Comparison of ENCODE assay signal across 1 cellular context in the genomic region with DNA sequence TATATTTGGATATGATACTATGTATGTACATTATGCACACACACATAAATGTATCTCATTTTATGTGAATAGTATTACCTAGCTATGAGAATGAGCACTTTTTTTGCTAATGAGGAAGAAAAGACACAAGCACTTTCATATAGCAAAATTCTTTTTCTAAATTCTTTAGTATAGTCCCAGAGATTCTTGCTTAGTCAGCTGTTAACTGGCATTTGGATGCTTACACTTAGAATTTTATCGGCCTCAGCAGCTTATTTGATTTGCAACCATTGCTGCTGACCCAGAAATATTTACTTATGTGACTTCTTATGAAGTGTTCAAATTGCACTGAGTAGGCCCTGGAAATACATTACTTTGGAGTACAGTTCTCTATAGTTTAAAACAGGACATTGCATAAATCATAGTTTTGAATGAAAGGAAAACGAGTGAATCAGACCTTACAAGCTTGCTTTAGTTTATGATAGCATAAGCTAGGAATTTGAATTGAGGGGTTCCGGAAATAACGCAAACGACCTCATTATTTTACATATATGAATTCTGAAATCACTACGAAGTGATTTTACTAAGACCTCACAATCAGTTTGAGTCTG.
A peak's percentile ranks its signal among the peaks of the same experiment; 100 is the strongest.
TF ChIP-seq lines count a peak whose summit lies in the region.

No MANE protein-coding gene starts in this region.

TF ChIP-seq in IMR-90, 13 proteins besides CTCF, POLR2A, EP300 and RAD21:
- TF ChIP-seq MAFK (IDR thresholded peaks at IDR 0.05; ENCODE audit: low read depth, low read length) (peak; percentile 58; the same call in 1 of the 2 replicates), MXI1 (IDR thresholded peaks at IDR 0.05; ENCODE audit: borderline replicate concordance, low read depth, low read length) (no peak), USF2 (IDR thresholded peaks at IDR 0.05; ENCODE audit: low read depth, low read length) (no peak)
